In genomic region chr1:246506440-246506784, GRCh38 we compare ENCODE assay signal across 8 cellular contexts. TPM values are rescaled to one million over a fixed set of nuclear protein-coding genes. Genes with fewer than 3 reads are reported as not detected.
DNase-seq lines count a peak whose midpoint lies in the region; ATAC-seq and TF ChIP-seq lines count a peak whose summit lies in the region.

No MANE protein-coding gene starts in this region.

- H3K4me3 Mint-ChIP-seq in chondrocyte (ENCODE audit: unreplicated experiment), result peak overlapping the region; percentile 91

- CTCF ChIA-PET in HEK293T (lab: Yijun Ruan, JAX), result no interaction called here

- H2BK15ac ChIP-seq in mesendoderm (replicated peaks; ENCODE audit: low read depth), result no peak overlapping the region

- no peaks in the 10 kb centered on the region for H3K27me3 ChIP-seq in Loucy (ENCODE audit: insufficient read depth, low read length, poor library complexity, severe bottlenecking)
- no peaks in the 10 kb centered on the region for H3K27me3 ChIP-seq in mesendoderm (ENCODE audit: insufficient read depth, low read length, poor library complexity)

- no peak overlapping the region for H4K8ac ChIP-seq in mesendoderm (ENCODE audit: low read depth, low read length)

- H3K4ac ChIP-seq in mesendoderm (ENCODE audit: low read depth, low read length), result no peak overlapping the region

- peaks cover 1% of the 10 kb centered on the region for H3K36me3 Mint-ChIP-seq in chondrocyte (ENCODE audit: low read depth)

- peak overlapping the region; percentile 99 for H2AFZ ChIP-seq in Loucy (ENCODE audit: low read length)

- ATAC-seq in GM21526 (IDR thresholded peaks at IDR 0.05; ENCODE audit: low FRiP score, unreplicated experiment), result peak; percentile 22

- H3F3A ChIP-seq in Loucy (ENCODE audit: low read depth), result no peaks in the 10 kb centered on the region

- H4K20me1 ChIP-seq in Loucy (ENCODE audit: insufficient read depth, low read length, poor library complexity, severe bottlenecking), result peaks cover 5% of the 10 kb centered on the region

- H3K27me3 Mint-ChIP-seq in chondrocyte (ENCODE audit: low read depth), result no peaks in the 10 kb centered on the region

- H3K79me2 ChIP-seq in Loucy (ENCODE audit: insufficient read depth, low read length) (peaks cover 45% of the 10 kb centered on the region; the same call in 1 of the 2 replicates), mesendoderm (ENCODE audit: control insufficient read depth, insufficient read depth, low read length) (peaks cover 1% of the 10 kb centered on the region)

- H3K27ac ChIP-seq in C4-2B, result peak overlapping the region; percentile 64
- no peak overlapping the region for H3K27ac ChIP-seq in mesendoderm (ENCODE audit: low read depth, low read length)
- no peak overlapping the region for H3K27ac ChIP-seq in urinary bladder (ENCODE audit: low read depth)

- no peak overlapping the region for H2BK120ac ChIP-seq in mesendoderm (ENCODE audit: low read depth, low read length)

- WGBS in mesendoderm (ENCODE audit: extremely low coverage, insufficient coverage, low lambda C conversion rate), result no CpG with 5 or more reads among the region's 12 CpGs
- 5% methylated on average over 12 of the region's 12 CpGs for WGBS in urinary bladder

- no peaks in the 10 kb centered on the region for H3K9me2 ChIP-seq in Loucy (replicated peaks; ENCODE audit: low read depth, low read length)

- H3K9ac ChIP-seq in Loucy (ENCODE audit: low read depth, low read length, poor library complexity, severe bottlenecking) (peak overlapping the region; percentile 83), mesendoderm (ENCODE audit: low read length) (peak overlapping the region; percentile 72)

- no peak overlapping the region for H2AK5ac ChIP-seq in mesendoderm (ENCODE audit: low read length)

- no peak overlapping the region for H2BK5ac ChIP-seq in mesendoderm (ENCODE audit: low read length)

- H4K5ac ChIP-seq in mesendoderm (ENCODE audit: low read length), result no peak overlapping the region

- peak overlapping the region; percentile 93 for H3K4me3 ChIP-seq in Loucy (ENCODE audit: low read length, poor library complexity, severe bottlenecking)
- peak overlapping the region; percentile 56 for H3K4me3 ChIP-seq in mesendoderm (ENCODE audit: low read length)
- peak overlapping the region; percentile 83 for H3K4me3 ChIP-seq in urinary bladder (ENCODE audit: low read depth, low read length)

- H3K56ac ChIP-seq in mesendoderm (ENCODE audit: low read length), result peak overlapping the region; percentile 88

- no peak overlapping the region for H3K27ac Mint-ChIP-seq in chondrocyte (ENCODE audit: unreplicated experiment)

- POLR2A ChIA-PET in HEK293T (lab: Yijun Ruan, JAX), result no interaction called here

- H3K4me1 ChIP-seq in Loucy (ENCODE audit: insufficient read depth, low read length, poor library complexity, severe bottlenecking) (peaks cover 38% of the 10 kb centered on the region), mesendoderm (ENCODE audit: control insufficient read depth, low read depth, low read length) (peaks cover 1% of the 10 kb centered on the region), urinary bladder (ENCODE audit: insufficient read depth) (peaks cover 2% of the 10 kb centered on the region)

- H3K18ac ChIP-seq in mesendoderm (ENCODE audit: low read length), result no peak overlapping the region

- H3K4me2 ChIP-seq in Loucy (ENCODE audit: low read depth, low read length, poor library complexity, severe bottlenecking) (peak overlapping the region; percentile 97), mesendoderm (ENCODE audit: low read length) (peak overlapping the region; percentile 48)

- H3K36me3 ChIP-seq in Loucy (ENCODE audit: insufficient read depth, low read length) (no peaks in the 10 kb centered on the region), mesendoderm (ENCODE audit: control insufficient read depth, insufficient read depth, low read length) (no peaks in the 10 kb centered on the region), urinary bladder (ENCODE audit: insufficient read depth) (no peaks in the 10 kb centered on the region)

- TF ChIP-seq CTCF in C4-2B (conservative IDR thresholded peaks at IDR 0.05) (no peak), Loucy (conservative IDR thresholded peaks at IDR 0.05; ENCODE audit: low read length) (no peak), chondrocyte (IDR thresholded peaks at IDR 0.05) (no peak)

- peaks cover 24% of the 10 kb centered on the region for H3K4me1 Mint-ChIP-seq in chondrocyte (ENCODE audit: low read depth)

- no peaks in the 10 kb centered on the region for H3K9me3 ChIP-seq in Loucy (ENCODE audit: insufficient read depth, low read depth, low read length)

- H3K79me1 ChIP-seq in mesendoderm (ENCODE audit: low read length), result peaks cover 4% of the 10 kb centered on the region

- DNase-seq in chondrocyte (ENCODE audit: low spot score) (no peak), mesendoderm (peak; percentile 11), Ammon's horn (ENCODE audit: low spot score) (no peak), HEK293T (ENCODE audit: extremely low spot score) (no peak)

- H3K9me3 Mint-ChIP-seq in chondrocyte (ENCODE audit: low read depth), result no peaks in the 10 kb centered on the region

- peak overlapping the region; percentile 48 for H3K23ac ChIP-seq in mesendoderm (ENCODE audit: low read length)

TF ChIP-seq in HEK293T, 16 proteins besides CTCF, POLR2A, EP300 and RAD21:
- TF ChIP-seq HDGF (IDR thresholded peaks at IDR 0.05; ENCODE audit: borderline replicate concordance), result no peak
- TF ChIP-seq ZNF384 (IDR thresholded peaks at IDR 0.05), result no peak
- TF ChIP-seq FOXK2 (IDR thresholded peaks at IDR 0.05), result no peak
- no peak for TF ChIP-seq LEF1 (IDR thresholded peaks at IDR 0.05; ENCODE audit: borderline replicate concordance)
- no peak for TF ChIP-seq SUZ12 (IDR thresholded peaks at IDR 0.05)
- no peak for TF ChIP-seq FOXM1 (IDR thresholded peaks at IDR 0.05; ENCODE audit: borderline replicate concordance)
- TF ChIP-seq ARNT (IDR thresholded peaks at IDR 0.05), result no peak
- TF ChIP-seq PKNOX1 (IDR thresholded peaks at IDR 0.05), result no peak
- no peak for TF ChIP-seq CTBP1 (IDR thresholded peaks at IDR 0.05; ENCODE audit: borderline replicate concordance)

RNA-seq across cellular contexts. Expression of gene SMYD3, which starts 0.7 kb away (rescaled TPM):
- 28.4 to 31.5 TPM (median 29.3 TPM) in 3 replicates for total RNA-seq in chondrocyte
- 19.7 TPM for polyA plus RNA-seq in mesendoderm (2013, experiment 1 of 2)
- 20.9 TPM for polyA plus RNA-seq in mesendoderm (2013, experiment 2 of 2)
- total RNA-seq in urinary bladder, result 44.6 TPM
- 18.2 TPM for polyA plus RNA-seq in urinary bladder

RNA-seq across cellular contexts. Expression of gene TFB2M, which starts 59.6 kb away (rescaled TPM):
- total RNA-seq in chondrocyte (9.6 to 12.3 TPM (median 10.6 TPM) in 3 replicates), urinary bladder (22.4 TPM)
- 29.7 TPM for polyA plus RNA-seq in mesendoderm (2013, experiment 1 of 2)
- polyA plus RNA-seq in mesendoderm (2013, experiment 2 of 2), result 31.2 TPM
- 11.7 TPM for polyA plus RNA-seq in urinary bladder

RNA-seq across cellular contexts. Expression of gene CNST, which starts 59.8 kb away (rescaled TPM):
- total RNA-seq in chondrocyte, result 22.3 to 25.6 TPM (median 25.2 TPM) in 3 replicates
- polyA plus RNA-seq in mesendoderm (2013, experiment 1 of 2), result 9.8 TPM
- 9.8 TPM for polyA plus RNA-seq in mesendoderm (2013, experiment 2 of 2)
- 36.6 TPM for total RNA-seq in urinary bladder
- 17.1 TPM for polyA plus RNA-seq in urinary bladder
